Comparison of ENCODE assay signal across 8 cellular contexts in genomic region chr5:128083033-128083810, GRCh38. TPM values are rescaled to one million over a fixed set of nuclear protein-coding genes. Genes with fewer than 3 reads are reported as not detected.
DNase-seq lines count a peak whose midpoint lies in the region; ATAC-seq and TF ChIP-seq lines count a peak whose summit lies in the region.

Gene SLC12A2 (plus strand): TSS chr5:128083766. CDS start chr5:128083955, 189 bp downstream.

- peaks cover 22 to 78% (median 60%) of the 10 kb centered on the region in 6 donors for H3K4me1 ChIP-seq in spleen

- H3K27ac ChIP-seq in caudate nucleus (ENCODE audit: low read depth, low read length): peak within 1 kb of the TSS; percentile 98
- peak within 1 kb of the TSS; percentile 84 to 99 (median 96) for H3K27ac ChIP-seq in spleen

- TF ChIP-seq POLR2A in GM18951 (IDR thresholded peaks at IDR 0.05; ENCODE audit: extremely low read depth, insufficient read depth, insufficient read length) (peak; percentile 96), spleen (IDR thresholded peaks at IDR 0.05) (peak; percentile 16 to 69 (median 37))

- intact Hi-C loops in spleen (cut with DNase I; ENCODE audit: low total_unique reads): no loop called here

- H3K4me3 ChIP-seq in spleen: peak within 1 kb of the TSS; percentile 53 to 94 (median 85)

- no peaks in the 10 kb centered on the region for H3K27me3 ChIP-seq in spleen (replicated peaks in 1 of 7)

- no peaks in the 10 kb centered on the region for H3K36me3 ChIP-seq in spleen

- no peaks in the 10 kb centered on the region for H3K9me3 ChIP-seq in spleen

- 0 to 1% (median 0%) methylated on average over 15 to 104 of the region's 104 CpGs for WGBS in spleen, 5 donors

- in situ Hi-C loops in GM18951 (cut with MboI; ENCODE audit: low sequenced_read_pairs, unreplicated experiment): no loop called here

- peak in 5 of 11 experiments; percentile 10 to 51 (median 38) for TF ChIP-seq CTCF in spleen (IDR thresholded peaks at IDR 0.05 in 8 of 11, conservative IDR thresholded peaks at IDR 0.05 in 3 of 11)

- DNase-seq in AG08396 (ENCODE audit: low spot score): peak; percentile 93
- peak; percentile 91 for DNase-seq in NCI-H345 (lab: John Stamatoyannopoulos, UW)
- peak; percentile 75 to 88 (median 82) for DNase-seq in activated CD4-positive, CD25-positive, alpha-beta regulatory T cell (lab: John Stamatoyannopoulos, UW)
- DNase-seq in caudate nucleus (lab: John Stamatoyannopoulos, UW): peak in 60 of 61 donors; percentile 59 to 96 (median 88)
- DNase-seq in inferior parietal cortex (ENCODE audit: extremely low spot score): peak; percentile 91
- DNase-seq in spleen: peak; percentile 98

- ATAC-seq in HG03175 (IDR thresholded peaks at IDR 0.05; ENCODE audit: unreplicated experiment): peak; percentile 63

RNA-seq across cellular contexts. Expression of gene SLC12A2, which starts in this region (rescaled TPM):
- total RNA-seq in spleen: 10 to 100 TPM; 15.2 to 20.4 (median 16.8) TPM
- polyA plus RNA-seq in spleen: 1 to 10 TPM; 2.0 to 2.7 (median 2.1) TPM

Comparison
In these comparisons a context has a peak if more than half of its experiments do, and no peak if none do; other contexts are left out.
1. Peak in every context shown above with its lines: DNase-seq, ATAC-seq, H3K4me3 ChIP-seq and H3K27ac ChIP-seq.